ENCODE assay signal across 8 cellular contexts in the genomic region with DNA sequence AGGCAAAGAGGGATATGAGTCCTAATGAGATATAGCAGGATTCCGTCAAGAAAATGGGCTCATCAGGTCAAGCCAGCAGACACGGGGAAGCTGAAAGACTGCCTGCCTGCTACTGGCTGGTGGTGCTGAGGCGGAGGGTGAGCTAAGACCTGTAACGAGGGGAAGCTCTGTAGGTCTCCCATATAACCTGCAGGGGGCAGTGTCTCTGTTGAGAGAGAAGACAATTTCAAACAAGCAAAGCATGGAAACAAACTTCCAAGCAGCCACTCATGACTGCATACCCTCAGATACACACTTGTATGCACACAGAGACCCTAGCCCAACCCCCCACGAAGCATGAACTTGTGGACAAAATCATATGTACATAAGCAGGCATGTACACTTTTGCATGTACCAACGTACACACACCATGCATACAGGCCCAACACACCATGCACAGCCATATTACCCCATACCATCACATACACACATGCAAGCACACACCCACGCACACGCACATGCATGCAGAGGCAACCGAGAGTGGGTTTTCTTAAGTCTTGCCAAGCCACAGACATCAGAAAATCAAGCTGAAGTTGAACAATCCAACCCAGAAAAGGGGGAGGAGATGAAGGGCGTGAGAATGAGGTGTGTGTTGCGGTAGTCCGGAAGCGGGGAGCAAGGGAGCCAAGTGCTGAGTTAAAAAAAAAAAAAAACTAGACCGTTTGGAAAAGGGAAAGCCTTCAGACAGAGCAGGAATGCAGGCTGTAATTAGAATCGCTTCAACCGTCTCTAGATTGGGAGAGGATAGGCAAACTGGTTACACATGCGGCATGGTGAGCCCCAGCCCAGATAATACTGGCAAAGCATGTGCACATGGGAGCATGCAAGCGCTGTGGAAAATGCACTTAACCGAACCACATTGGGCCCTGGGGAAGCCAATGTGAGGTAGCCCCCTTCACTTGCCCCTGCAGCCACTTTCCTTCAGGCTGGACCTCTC.
DNase-seq lines count a peak whose midpoint lies in the region; ATAC-seq and TF ChIP-seq lines count a peak whose summit lies in the region.

No MANE protein-coding gene starts in this region.

- H3K27ac ChIP-seq in HL-60 (replicated peaks) (no peak overlapping the region), breast epithelium (no peak overlapping the region)

- intact Hi-C loops in breast epithelium (cut with DNase I; ENCODE audit: low total_unique reads), result no loop called here

- H3K4me1 Mint-ChIP-seq in stimulated activated naive CD8-positive, alpha-beta T cell treated with anti-CD3 and anti-CD28 coated beads, Interleukin-15, amount 100 ng/mL, for 72 hours, result no peaks in the 10 kb centered on the region

- no peaks in the 10 kb centered on the region for H3K9me3 Mint-ChIP-seq in stimulated activated naive CD8-positive, alpha-beta T cell treated with anti-CD3 and anti-CD28 coated beads, Interleukin-15, amount 100 ng/mL, for 72 hours

- H3K4me1 ChIP-seq in breast epithelium, result no peaks in the 10 kb centered on the region

- H3K4me3 ChIP-seq in HL-60 (replicated peaks; ENCODE audit: insufficient read depth, low read length) (no peak overlapping the region), breast epithelium (no peak overlapping the region), kidney epithelial cell (ENCODE audit: low read depth, low read length) (no peak overlapping the region)

- H3K4me3 Mint-ChIP-seq in stimulated activated naive CD8-positive, alpha-beta T cell treated with anti-CD3 and anti-CD28 coated beads, Interleukin-15, amount 100 ng/mL, for 72 hours, result no peak overlapping the region

- no peak overlapping the region for H3K27ac Mint-ChIP-seq in stimulated activated naive CD8-positive, alpha-beta T cell treated with anti-CD3 and anti-CD28 coated beads, Interleukin-15, amount 100 ng/mL, for 72 hours

- H3K27me3 Mint-ChIP-seq in stimulated activated naive CD8-positive, alpha-beta T cell treated with anti-CD3 and anti-CD28 coated beads, Interleukin-15, amount 100 ng/mL, for 72 hours, result no peaks in the 10 kb centered on the region

- H3K36me3 ChIP-seq in breast epithelium (no peaks in the 10 kb centered on the region), kidney epithelial cell (ENCODE audit: control insufficient read depth, insufficient read depth, low read length) (no peaks in the 10 kb centered on the region)

- peak; percentile 62 for ATAC-seq in stimulated activated naive CD8-positive, alpha-beta T cell treated with anti-CD3 and anti-CD28 coated beads, Interleukin-15, amount 100 ng/mL, for 72 hours
- ATAC-seq in HG03039 (IDR thresholded peaks at IDR 0.05; ENCODE audit: unreplicated experiment), result no peak

- peak; percentile 41 for TF ChIP-seq CTCF in HL-60 (IDR thresholded peaks at IDR 0.05; ENCODE audit: insufficient read depth, low read length)
- TF ChIP-seq CTCF in breast epithelium (IDR thresholded peaks at IDR 0.05), result peak in 2 of 3 donors; percentile 28 to 46
- TF ChIP-seq CTCF in kidney epithelial cell (IDR thresholded peaks at IDR 0.05; ENCODE audit: insufficient read depth, low read length, poor library complexity, severe bottlenecking), result peak; percentile 45

- peak; percentile 42 for DNase-seq in 8988T
- peak; percentile 71 for DNase-seq in GM03348 (ENCODE audit: low spot score)
- peak; percentile 1 to 44 for DNase-seq in HL-60 (ENCODE audit: low read depth in 1 of 2, low spot score in 1 of 2)
- peak; percentile 39 for DNase-seq in RPMI8226
- DNase-seq in breast epithelium (ENCODE audit: low spot score in 2 of 2), result peak in 1 of 2 donors; percentile 26
- DNase-seq in kidney epithelial cell (ENCODE audit: low read depth), result no peak
- DNase-seq in stimulated activated naive CD8-positive, alpha-beta T cell treated with anti-CD3 and anti-CD28 coated beads, Interleukin-15, amount 100 ng/mL, for 72 hours, result peak; percentile 15 to 24

- H3K27me3 ChIP-seq in HL-60 (ENCODE audit: insufficient read depth, poor library complexity, severe bottlenecking), result no peaks in the 10 kb centered on the region
- H3K27me3 ChIP-seq in breast epithelium, result peaks cover 0 to 57% of the 10 kb centered on the region in 2 donors
- H3K27me3 ChIP-seq in kidney epithelial cell (ENCODE audit: control insufficient read depth, insufficient read depth, low read length), result no peaks in the 10 kb centered on the region

- no peaks in the 10 kb centered on the region for H3K9me3 ChIP-seq in breast epithelium

- TF ChIP-seq POLR2A in breast epithelium (IDR thresholded peaks at IDR 0.05), result no peak
